Comparison of ENCODE assay signal across 10 cellular contexts in genomic region chr1:110555807-110556470, GRCh38. TPM values are rescaled to one million over a fixed set of nuclear protein-coding genes. Genes with fewer than 3 reads are reported as not detected.
DNase-seq lines count a peak whose midpoint lies in the region; ATAC-seq and TF ChIP-seq lines count a peak whose summit lies in the region.
"Had no signal": no experiment of that assay in that cellular context is flagged by ENCODE, and none has a peak within 500 bp of the region (broad histone marks: within the 10 kb centered on the region; RNA-seq: fewer than 3 reads in every experiment).

No MANE protein-coding gene starts in this region.

- TF ChIP-seq CTCF in breast epithelium (IDR thresholded peaks at IDR 0.05), result no peak
- TF ChIP-seq CTCF in CD4-positive, alpha-beta T cell (IDR thresholded peaks at IDR 0.05), result no peak

- H3K9me3 ChIP-seq in HUES64 (ENCODE audit: insufficient read depth, low read depth, low read length), result no peaks in the 10 kb centered on the region
- no peaks in the 10 kb centered on the region for H3K9me3 ChIP-seq in breast epithelium
- H3K9me3 ChIP-seq in CD4-positive, alpha-beta T cell (ENCODE audit: control insufficient read depth, low read length), result no peaks in the 10 kb centered on the region

- H3K36me3 ChIP-seq in HUES64 (ENCODE audit: insufficient read depth, low read length) (no peaks in the 10 kb centered on the region), breast epithelium (no peaks in the 10 kb centered on the region)

- H3K9me3 Mint-ChIP-seq in CD4-positive, alpha-beta T cell, result no peaks in the 10 kb centered on the region
- H3K9me3 Mint-ChIP-seq: activated naive CD4-positive, alpha-beta T cell treated with anti-CD3 and anti-CD28 coated beads, Interleukin-2, amount 50 U/mL, for 72 hours had no signal

- intact Hi-C loops in breast epithelium (cut with DNase I; ENCODE audit: low total_unique reads), result no loop called here
- intact Hi-C loops in CD4-positive, alpha-beta T cell (cut with DNase I, micrococcal nuclease), result loop anchor here (1.0 to 5.0 kb wide), 6 partner anchors 59 to 437 kb away; no protein-coding TSS in a partner anchor

- H3K27ac ChIP-seq in HUES64 (ENCODE audit: low read depth, low read length) (no peak overlapping the region), breast epithelium (peak overlapping the region in 1 of 2 donors; percentile 20), layer of hippocampus (ENCODE audit: low read depth, low read length) (peak overlapping the region; percentile 85), substantia nigra (ENCODE audit: low read depth, low read length, poor library complexity, severe bottlenecking) (peak overlapping the region; percentile 88)
- no peak overlapping the region for H3K27ac ChIP-seq in CD4-positive, alpha-beta T cell (ENCODE audit: low read depth, low read length)

- no peak overlapping the region for H3K27ac Mint-ChIP-seq in CD4-positive, alpha-beta T cell
- H3K27ac Mint-ChIP-seq: activated naive CD4-positive, alpha-beta T cell treated with anti-CD3 and anti-CD28 coated beads, Interleukin-2, amount 50 U/mL, for 72 hours had no signal

- WGBS in HUES64, result 65% methylated on average over 11 of the region's 11 CpGs

- CTCF ChIA-PET in CD4-positive, alpha-beta T cell (lab: Charles Lee), result interaction anchor here (0.6 to 2.4 kb wide), 13 partner anchors 9 to 475 kb away, joined by 3 to 15 read pairs (median 4); partner anchors contain the start of gene KCNA2

- no peak for ATAC-seq in CD4-positive, alpha-beta T cell (ENCODE audit: poor library complexity)
- no peak for ATAC-seq in HG03565 (IDR thresholded peaks at IDR 0.05; ENCODE audit: unreplicated experiment)

- TF ChIP-seq POLR2A in breast epithelium (IDR thresholded peaks at IDR 0.05), result no peak

- peak overlapping the region; percentile 25; the same call in 1 of the 2 replicates for H3K9ac ChIP-seq in HUES64 (ENCODE audit: low read depth, low read length)

- H3K4me3 Mint-ChIP-seq in CD4-positive, alpha-beta T cell, result no peak overlapping the region

- H3K4me1 ChIP-seq in HUES64 (ENCODE audit: insufficient read depth, low read length) (peaks cover 5% of the 10 kb centered on the region), breast epithelium (peaks cover 0 to 2% of the 10 kb centered on the region in 2 donors)

- peak overlapping the region; percentile 54 for H3K4me3 ChIP-seq in HUES64 (ENCODE audit: low read length)
- peak overlapping the region; percentile 20 to 62 (median 46) for H3K4me3 ChIP-seq in breast epithelium

- POLR2A ChIA-PET in CD4-positive, alpha-beta T cell (lab: Charles Lee), result interaction anchor here (1.3 to 1.5 kb wide), 2 partner anchors 13 to 63 kb away, joined by 3 to 7 read pairs; no protein-coding TSS in a partner anchor

- DNase-seq in breast epithelium (ENCODE audit: low spot score in 2 of 2), result peak in 1 of 2 donors; percentile 64
- peak; percentile 67 to 97 (median 89) for DNase-seq in substantia nigra (lab: John Stamatoyannopoulos, UW)
- DNase-seq in CD4-positive, alpha-beta T cell, result no peak
- DNase-seq in activated CD4-positive, alpha-beta T cell treated with anti-CD3 and anti-CD28 coated beads, Interleukin-2, amount 50 U/mL, for 4 hours, result no peak

- no peaks in the 10 kb centered on the region for H3K36me3 Mint-ChIP-seq in CD4-positive, alpha-beta T cell (ENCODE audit: low read depth)
- H3K36me3 Mint-ChIP-seq: activated naive CD4-positive, alpha-beta T cell treated with anti-CD3 and anti-CD28 coated beads, Interleukin-2, amount 50 U/mL, for 72 hours had no signal

- peaks cover 72% of the 10 kb centered on the region for H3K27me3 ChIP-seq in HUES64 (ENCODE audit: insufficient read depth, low read length)
- H3K27me3 ChIP-seq in breast epithelium, result peaks cover 0 to 22% of the 10 kb centered on the region in 2 donors
- no peaks in the 10 kb centered on the region for H3K27me3 ChIP-seq in layer of hippocampus (ENCODE audit: control insufficient read depth, insufficient read depth, low read length)
- peaks cover 58% of the 10 kb centered on the region for H3K27me3 ChIP-seq in CD4-positive, alpha-beta T cell (ENCODE audit: control insufficient read depth, insufficient read depth, low read length)

- H3K27me3 Mint-ChIP-seq in CD4-positive, alpha-beta T cell, result peaks cover 68% of the 10 kb centered on the region

- no peaks in the 10 kb centered on the region for H3K4me1 Mint-ChIP-seq in CD4-positive, alpha-beta T cell (ENCODE audit: low read depth)

RNA-seq across cellular contexts. Expression of gene KCNA10, which starts 37.0 kb away (rescaled TPM):
- not detected for polyA plus RNA-seq in HUES64 (2013, experiment 1 of 2)
- polyA plus RNA-seq in HUES64 (2013, experiment 2 of 2), result not detected
- not detected for total RNA-seq in breast epithelium
- not detected for total RNA-seq in CD4-positive, alpha-beta T cell
- total RNA-seq: activated naive CD4-positive, alpha-beta T cell treated with anti-CD3 and anti-CD28 coated beads, Interleukin-2, amount 50 U/mL, for 72 hours; liver; RPMI7951 had no signal
- polyA plus RNA-seq: liver had no signal

RNA-seq across cellular contexts. Expression of gene KCNA2, which starts 50.2 kb away (rescaled TPM):
- polyA plus RNA-seq in HUES64 (2013, experiment 1 of 2), result 0.45 TPM
- 0.76 TPM for polyA plus RNA-seq in HUES64 (2013, experiment 2 of 2)
- total RNA-seq in breast epithelium, result 10 to 100 TPM in 1 of 3 donors, under 1 TPM in 2; 0.33 to 13.8 (median 0.59) TPM
- under 1 TPM; 0.78 to 0.88 TPM for total RNA-seq in CD4-positive, alpha-beta T cell

Comparison
In these comparisons a context has a peak if more than half of its experiments do, and no peak if none do; other contexts are left out.
1. H3K27ac ChIP-seq: peak in layer of hippocampus (single experiment) and substantia nigra (single experiment); none in HUES64 (single experiment) and CD4-positive, alpha-beta T cell (single experiment).
2. DNase-seq: peak in substantia nigra (49 of 49); none in CD4-positive, alpha-beta T cell (0 of 10) and activated CD4-positive, alpha-beta T cell treated with anti-CD3 and anti-CD28 coated beads, Interleukin-2, amount 50 U/mL, for 4 hours (0 of 2).